ENCODE assay signal across 1 cellular context in the genomic region with DNA sequence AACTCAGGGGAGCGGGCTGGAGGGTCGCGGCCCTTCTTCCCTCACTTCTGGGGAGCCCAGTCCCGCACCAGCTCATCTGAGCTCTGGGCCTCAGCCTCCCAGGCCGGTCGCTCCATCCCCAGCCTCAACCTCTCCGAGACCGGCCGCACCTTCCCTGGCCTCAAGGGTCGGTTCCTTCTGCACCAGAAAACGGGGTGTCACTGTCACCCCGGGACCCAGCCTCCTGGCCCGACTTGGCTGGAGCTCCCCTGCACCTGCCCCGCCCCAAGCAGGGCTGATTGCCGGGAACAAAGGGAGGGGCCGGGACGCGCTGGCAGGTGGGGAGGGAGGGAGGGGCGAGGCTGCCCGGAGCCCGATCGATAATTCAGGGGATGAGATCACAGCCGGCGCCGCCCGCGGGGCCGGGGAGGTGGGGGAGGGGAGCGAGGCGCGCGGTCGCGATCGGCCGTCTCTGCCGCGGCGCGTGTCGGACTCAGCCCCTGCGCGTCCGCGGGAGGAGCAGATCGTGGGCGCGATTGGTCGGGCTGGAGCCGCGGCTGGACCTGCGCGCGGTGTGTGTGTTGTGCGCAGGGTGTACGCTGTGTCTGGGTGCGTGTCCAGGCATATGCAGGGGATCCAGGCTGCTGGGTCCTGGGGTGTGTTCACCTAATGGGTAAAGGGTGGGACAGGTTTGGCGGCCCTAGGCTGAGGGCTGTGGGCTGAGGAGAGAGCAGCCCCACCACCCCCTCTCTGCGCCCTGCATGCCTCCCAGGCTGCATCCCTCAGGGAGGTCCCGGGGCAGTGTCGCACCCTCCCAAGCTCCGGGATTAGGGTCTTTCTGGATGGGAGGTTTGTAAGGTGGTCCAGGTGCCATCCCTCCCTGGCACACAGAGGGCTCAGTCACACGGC.
TF ChIP-seq lines count a peak whose summit lies in the region.

No MANE protein-coding gene starts in this region.

TF ChIP-seq in HepG2, 621 proteins besides CTCF, POLR2A, EP300 and RAD21 (continued from another document and continues in another):
- TF ChIP-seq, protein P1, sequence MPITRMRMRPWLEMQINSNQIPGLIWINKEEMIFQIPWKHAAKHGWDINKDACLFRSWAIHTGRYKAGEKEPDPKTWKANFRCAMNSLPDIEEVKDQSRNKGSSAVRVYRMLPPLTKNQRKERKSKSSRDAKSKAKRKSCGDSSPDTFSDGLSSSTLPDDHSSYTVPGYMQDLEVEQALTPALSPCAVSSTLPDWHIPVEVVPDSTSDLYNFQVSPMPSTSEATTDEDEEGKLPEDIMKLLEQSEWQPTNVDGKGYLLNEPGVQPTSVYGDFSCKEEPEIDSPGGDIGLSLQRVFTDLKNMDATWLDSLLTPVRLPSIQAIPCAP (CRISPR knock-in tag; IDR thresholded peaks at IDR 0.05; ENCODE audit: low read depth), result no peak
- TF ChIP-seq FLYWCH1 (CRISPR knock-in tag; IDR thresholded peaks at IDR 0.05), result no peak
- TF ChIP-seq ZBTB8A (CRISPR knock-in tag; IDR thresholded peaks at IDR 0.05; ENCODE audit: borderline replicate concordance, low read depth), result peak; percentile 89; the same call in 1 of the 2 replicates
- TF ChIP-seq ZC3H4 (CRISPR knock-in tag; IDR thresholded peaks at IDR 0.05; ENCODE audit: borderline replicate concordance), result no peak
- TF ChIP-seq, protein P2, sequence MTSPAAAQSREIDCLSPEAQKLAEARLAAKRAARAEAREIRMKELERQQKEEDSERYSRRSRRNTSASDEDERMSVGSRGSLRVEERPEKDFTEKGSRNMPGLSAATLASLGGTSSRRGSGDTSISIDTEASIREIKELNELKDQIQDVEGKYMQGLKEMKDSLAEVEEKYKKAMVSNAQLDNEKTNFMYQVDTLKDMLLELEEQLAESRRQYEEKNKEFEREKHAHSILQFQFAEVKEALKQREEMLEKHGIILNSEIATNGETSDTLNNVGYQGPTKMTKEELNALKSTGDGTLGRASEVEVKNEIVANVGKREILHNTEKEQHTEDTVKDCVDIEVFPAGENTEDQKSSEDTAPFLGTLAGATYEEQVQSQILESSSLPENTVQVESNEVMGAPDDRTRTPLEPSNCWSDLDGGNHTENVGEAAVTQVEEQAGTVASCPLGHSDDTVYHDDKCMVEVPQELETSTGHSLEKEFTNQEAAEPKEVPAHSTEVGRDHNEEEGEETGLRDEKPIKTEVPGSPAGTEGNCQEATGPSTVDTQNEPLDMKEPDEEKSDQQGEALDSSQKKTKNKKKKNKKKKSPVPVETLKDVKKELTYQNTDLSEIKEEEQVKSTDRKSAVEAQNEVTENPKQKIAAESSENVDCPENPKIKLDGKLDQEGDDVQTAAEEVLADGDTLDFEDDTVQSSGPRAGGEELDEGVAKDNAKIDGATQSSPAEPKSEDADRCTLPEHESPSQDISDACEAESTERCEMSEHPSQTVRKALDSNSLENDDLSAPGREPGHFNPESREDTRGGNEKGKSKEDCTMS (CRISPR knock-in tag; conservative IDR thresholded peaks at IDR 0.05), result no peak
- TF ChIP-seq, protein P3, sequence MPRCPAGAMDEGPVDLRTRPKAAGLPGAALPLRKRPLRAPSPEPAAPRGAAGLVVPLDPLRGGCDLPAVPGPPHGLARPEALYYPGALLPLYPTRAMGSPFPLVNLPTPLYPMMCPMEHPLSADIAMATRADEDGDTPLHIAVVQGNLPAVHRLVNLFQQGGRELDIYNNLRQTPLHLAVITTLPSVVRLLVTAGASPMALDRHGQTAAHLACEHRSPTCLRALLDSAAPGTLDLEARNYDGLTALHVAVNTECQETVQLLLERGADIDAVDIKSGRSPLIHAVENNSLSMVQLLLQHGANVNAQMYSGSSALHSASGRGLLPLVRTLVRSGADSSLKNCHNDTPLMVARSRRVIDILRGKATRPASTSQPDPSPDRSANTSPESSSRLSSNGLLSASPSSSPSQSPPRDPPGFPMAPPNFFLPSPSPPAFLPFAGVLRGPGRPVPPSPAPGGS (CRISPR knock-in tag; IDR thresholded peaks at IDR 0.05), result peak; percentile 37; the same call in 1 of the 2 replicates
- peak; percentile 80 for TF ChIP-seq TARDBP (CRISPR knock-in tag; IDR thresholded peaks at IDR 0.05)
- no peak for TF ChIP-seq GZF1 (CRISPR knock-in tag; IDR thresholded peaks at IDR 0.05)
- TF ChIP-seq BCL6 (CRISPR knock-in tag; IDR thresholded peaks at IDR 0.05), result peak; percentile 37; the same call in 1 of the 2 replicates
- TF ChIP-seq, protein P4, sequence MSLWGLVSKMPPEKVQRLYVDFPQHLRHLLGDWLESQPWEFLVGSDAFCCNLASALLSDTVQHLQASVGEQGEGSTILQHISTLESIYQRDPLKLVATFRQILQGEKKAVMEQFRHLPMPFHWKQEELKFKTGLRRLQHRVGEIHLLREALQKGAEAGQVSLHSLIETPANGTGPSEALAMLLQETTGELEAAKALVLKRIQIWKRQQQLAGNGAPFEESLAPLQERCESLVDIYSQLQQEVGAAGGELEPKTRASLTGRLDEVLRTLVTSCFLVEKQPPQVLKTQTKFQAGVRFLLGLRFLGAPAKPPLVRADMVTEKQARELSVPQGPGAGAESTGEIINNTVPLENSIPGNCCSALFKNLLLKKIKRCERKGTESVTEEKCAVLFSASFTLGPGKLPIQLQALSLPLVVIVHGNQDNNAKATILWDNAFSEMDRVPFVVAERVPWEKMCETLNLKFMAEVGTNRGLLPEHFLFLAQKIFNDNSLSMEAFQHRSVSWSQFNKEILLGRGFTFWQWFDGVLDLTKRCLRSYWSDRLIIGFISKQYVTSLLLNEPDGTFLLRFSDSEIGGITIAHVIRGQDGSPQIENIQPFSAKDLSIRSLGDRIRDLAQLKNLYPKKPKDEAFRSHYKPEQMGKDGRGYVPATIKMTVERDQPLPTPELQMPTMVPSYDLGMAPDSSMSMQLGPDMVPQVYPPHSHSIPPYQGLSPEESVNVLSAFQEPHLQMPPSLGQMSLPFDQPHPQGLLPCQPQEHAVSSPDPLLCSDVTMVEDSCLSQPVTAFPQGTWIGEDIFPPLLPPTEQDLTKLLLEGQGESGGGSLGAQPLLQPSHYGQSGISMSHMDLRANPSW (CRISPR knock-in tag; IDR thresholded peaks at IDR 0.05; ENCODE audit: borderline replicate concordance), result no peak
- TF ChIP-seq HOXA9 (CRISPR knock-in tag; IDR thresholded peaks at IDR 0.05; ENCODE audit: borderline replicate concordance), result no peak
- TF ChIP-seq MAFF (IDR thresholded peaks at IDR 0.05; ENCODE audit: low read depth, low read length), result no peak
- TF ChIP-seq ZNF790 (CRISPR knock-in tag; IDR thresholded peaks at IDR 0.05; ENCODE audit: borderline replicate concordance), result peak; percentile 14; the same call in 1 of the 2 replicates
- TF ChIP-seq ZFX (CRISPR knock-in tag; IDR thresholded peaks at IDR 0.05; ENCODE audit: low read depth), result peak; percentile 61
- TF ChIP-seq, protein P5, sequence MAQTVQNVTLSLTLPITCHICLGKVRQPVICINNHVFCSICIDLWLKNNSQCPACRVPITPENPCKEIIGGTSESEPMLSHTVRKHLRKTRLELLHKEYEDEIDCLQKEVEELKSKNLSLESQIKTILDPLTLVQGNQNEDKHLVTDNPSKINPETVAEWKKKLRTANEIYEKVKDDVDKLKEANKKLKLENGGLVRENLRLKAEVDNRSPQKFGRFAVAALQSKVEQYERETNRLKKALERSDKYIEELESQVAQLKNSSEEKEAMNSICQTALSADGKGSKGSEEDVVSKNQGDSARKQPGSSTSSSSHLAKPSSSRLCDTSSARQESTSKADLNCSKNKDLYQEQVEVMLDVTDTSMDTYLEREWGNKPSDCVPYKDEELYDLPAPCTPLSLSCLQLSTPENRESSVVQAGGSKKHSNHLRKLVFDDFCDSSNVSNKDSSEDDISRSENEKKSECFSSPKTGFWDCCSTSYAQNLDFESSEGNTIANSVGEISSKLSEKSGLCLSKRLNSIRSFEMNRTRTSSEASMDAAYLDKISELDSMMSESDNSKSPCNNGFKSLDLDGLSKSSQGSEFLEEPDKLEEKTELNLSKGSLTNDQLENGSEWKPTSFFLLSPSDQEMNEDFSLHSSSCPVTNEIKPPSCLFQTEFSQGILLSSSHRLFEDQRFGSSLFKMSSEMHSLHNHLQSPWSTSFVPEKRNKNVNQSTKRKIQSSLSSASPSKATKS (CRISPR knock-in tag; IDR thresholded peaks at IDR 0.05), result no peak
- TF ChIP-seq, protein P6, sequence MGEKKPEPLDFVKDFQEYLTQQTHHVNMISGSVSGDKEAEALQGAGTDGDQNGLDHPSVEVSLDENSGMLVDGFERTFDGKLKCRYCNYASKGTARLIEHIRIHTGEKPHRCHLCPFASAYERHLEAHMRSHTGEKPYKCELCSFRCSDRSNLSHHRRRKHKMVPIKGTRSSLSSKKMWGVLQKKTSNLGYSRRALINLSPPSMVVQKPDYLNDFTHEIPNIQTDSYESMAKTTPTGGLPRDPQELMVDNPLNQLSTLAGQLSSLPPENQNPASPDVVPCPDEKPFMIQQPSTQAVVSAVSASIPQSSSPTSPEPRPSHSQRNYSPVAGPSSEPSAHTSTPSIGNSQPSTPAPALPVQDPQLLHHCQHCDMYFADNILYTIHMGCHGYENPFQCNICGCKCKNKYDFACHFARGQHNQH (CRISPR knock-in tag; IDR thresholded peaks at IDR 0.05), result peak; percentile 62; the same call in 1 of the 2 replicates
- TF ChIP-seq ELF1 (CRISPR knock-in tag; IDR thresholded peaks at IDR 0.05), result 0 out of 2 replicates have a peak, but pooled peaks have one; percentile 19
- TF ChIP-seq ZFYVE20 (CRISPR knock-in tag; IDR thresholded peaks at IDR 0.05; ENCODE audit: borderline replicate concordance, low read depth), result 0 out of 2 replicates have a peak, but pooled peaks have one; percentile 61
- TF ChIP-seq ZNF652 (CRISPR knock-in tag; IDR thresholded peaks at IDR 0.05; ENCODE audit: borderline replicate concordance, low read depth), result no peak
- no peak for TF ChIP-seq NFIB (CRISPR knock-in tag; IDR thresholded peaks at IDR 0.05; ENCODE audit: borderline replicate concordance)
- no peak for TF ChIP-seq ZNF20 (CRISPR knock-in tag; IDR thresholded peaks at IDR 0.05)
- TF ChIP-seq ATM (IDR thresholded peaks at IDR 0.05; ENCODE audit: borderline replicate concordance), result no peak
- TF ChIP-seq ZNF468 (CRISPR knock-in tag; IDR thresholded peaks at IDR 0.05), result no peak
- TF ChIP-seq ZNF780A (CRISPR knock-in tag; IDR thresholded peaks at IDR 0.05), result no peak
- TF ChIP-seq ZNF841 (CRISPR knock-in tag; IDR thresholded peaks at IDR 0.05; ENCODE audit: borderline replicate concordance), result no peak
- TF ChIP-seq ZNF335 (CRISPR knock-in tag; IDR thresholded peaks at IDR 0.05), result no peak
- peak; percentile 59 for TF ChIP-seq EED (CRISPR knock-in tag; IDR thresholded peaks at IDR 0.05)
- TF ChIP-seq HDAC6 (IDR thresholded peaks at IDR 0.05; ENCODE audit: low read depth, low read length), result no peak
- TF ChIP-seq KAT8 (CRISPR knock-in tag; IDR thresholded peaks at IDR 0.05), result 0 out of 2 replicates have a peak, but pooled peaks have one; percentile 29
- TF ChIP-seq ZNF136 (CRISPR knock-in tag; IDR thresholded peaks at IDR 0.05; ENCODE audit: low read depth), result no peak
- TF ChIP-seq, protein P7, sequence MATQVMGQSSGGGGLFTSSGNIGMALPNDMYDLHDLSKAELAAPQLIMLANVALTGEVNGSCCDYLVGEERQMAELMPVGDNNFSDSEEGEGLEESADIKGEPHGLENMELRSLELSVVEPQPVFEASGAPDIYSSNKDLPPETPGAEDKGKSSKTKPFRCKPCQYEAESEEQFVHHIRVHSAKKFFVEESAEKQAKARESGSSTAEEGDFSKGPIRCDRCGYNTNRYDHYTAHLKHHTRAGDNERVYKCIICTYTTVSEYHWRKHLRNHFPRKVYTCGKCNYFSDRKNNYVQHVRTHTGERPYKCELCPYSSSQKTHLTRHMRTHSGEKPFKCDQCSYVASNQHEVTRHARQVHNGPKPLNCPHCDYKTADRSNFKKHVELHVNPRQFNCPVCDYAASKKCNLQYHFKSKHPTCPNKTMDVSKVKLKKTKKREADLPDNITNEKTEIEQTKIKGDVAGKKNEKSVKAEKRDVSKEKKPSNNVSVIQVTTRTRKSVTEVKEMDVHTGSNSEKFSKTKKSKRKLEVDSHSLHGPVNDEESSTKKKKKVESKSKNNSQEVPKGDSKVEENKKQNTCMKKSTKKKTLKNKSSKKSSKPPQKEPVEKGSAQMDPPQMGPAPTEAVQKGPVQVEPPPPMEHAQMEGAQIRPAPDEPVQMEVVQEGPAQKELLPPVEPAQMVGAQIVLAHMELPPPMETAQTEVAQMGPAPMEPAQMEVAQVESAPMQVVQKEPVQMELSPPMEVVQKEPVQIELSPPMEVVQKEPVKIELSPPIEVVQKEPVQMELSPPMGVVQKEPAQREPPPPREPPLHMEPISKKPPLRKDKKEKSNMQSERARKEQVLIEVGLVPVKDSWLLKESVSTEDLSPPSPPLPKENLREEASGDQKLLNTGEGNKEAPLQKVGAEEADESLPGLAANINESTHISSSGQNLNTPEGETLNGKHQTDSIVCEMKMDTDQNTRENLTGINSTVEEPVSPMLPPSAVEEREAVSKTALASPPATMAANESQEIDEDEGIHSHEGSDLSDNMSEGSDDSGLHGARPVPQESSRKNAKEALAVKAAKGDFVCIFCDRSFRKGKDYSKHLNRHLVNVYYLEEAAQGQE (IDR thresholded peaks at IDR 0.05; ENCODE audit: borderline replicate concordance in 1 of 2, low read depth in 1 of 2, low read length in 2 of 2), result no peak
- TF ChIP-seq TBL1XR1 (IDR thresholded peaks at IDR 0.05; ENCODE audit: borderline replicate concordance, low read length, partially characterized antibody), result no peak
- TF ChIP-seq, protein P8, sequence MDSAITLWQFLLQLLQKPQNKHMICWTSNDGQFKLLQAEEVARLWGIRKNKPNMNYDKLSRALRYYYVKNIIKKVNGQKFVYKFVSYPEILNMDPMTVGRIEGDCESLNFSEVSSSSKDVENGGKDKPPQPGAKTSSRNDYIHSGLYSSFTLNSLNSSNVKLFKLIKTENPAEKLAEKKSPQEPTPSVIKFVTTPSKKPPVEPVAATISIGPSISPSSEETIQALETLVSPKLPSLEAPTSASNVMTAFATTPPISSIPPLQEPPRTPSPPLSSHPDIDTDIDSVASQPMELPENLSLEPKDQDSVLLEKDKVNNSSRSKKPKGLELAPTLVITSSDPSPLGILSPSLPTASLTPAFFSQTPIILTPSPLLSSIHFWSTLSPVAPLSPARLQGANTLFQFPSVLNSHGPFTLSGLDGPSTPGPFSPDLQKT (CRISPR knock-in tag; IDR thresholded peaks at IDR 0.05; ENCODE audit: borderline replicate concordance), result no peak
- TF ChIP-seq, protein P9, sequence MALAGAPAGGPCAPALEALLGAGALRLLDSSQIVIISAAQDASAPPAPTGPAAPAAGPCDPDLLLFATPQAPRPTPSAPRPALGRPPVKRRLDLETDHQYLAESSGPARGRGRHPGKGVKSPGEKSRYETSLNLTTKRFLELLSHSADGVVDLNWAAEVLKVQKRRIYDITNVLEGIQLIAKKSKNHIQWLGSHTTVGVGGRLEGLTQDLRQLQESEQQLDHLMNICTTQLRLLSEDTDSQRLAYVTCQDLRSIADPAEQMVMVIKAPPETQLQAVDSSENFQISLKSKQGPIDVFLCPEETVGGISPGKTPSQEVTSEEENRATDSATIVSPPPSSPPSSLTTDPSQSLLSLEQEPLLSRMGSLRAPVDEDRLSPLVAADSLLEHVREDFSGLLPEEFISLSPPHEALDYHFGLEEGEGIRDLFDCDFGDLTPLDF (CRISPR knock-in tag; IDR thresholded peaks at IDR 0.05), result 0 out of 2 replicates have a peak, but pooled peaks have one; percentile 31
- no peak for TF ChIP-seq TAF15 (IDR thresholded peaks at IDR 0.05; ENCODE audit: low read depth, low read length, poor library complexity, severe bottlenecking)
- no peak for TF ChIP-seq CENPT (CRISPR knock-in tag; IDR thresholded peaks at IDR 0.05; ENCODE audit: low read depth)
- TF ChIP-seq MBD4 (IDR thresholded peaks at IDR 0.05; ENCODE audit: borderline replicate concordance, low read length), result no peak
- no peak for TF ChIP-seq ZNF354B (CRISPR knock-in tag; IDR thresholded peaks at IDR 0.05)
- no peak for TF ChIP-seq ZNF724P (CRISPR knock-in tag; IDR thresholded peaks at IDR 0.05; ENCODE audit: borderline replicate concordance)
- TF ChIP-seq ZNF24 (IDR thresholded peaks at IDR 0.05), result no peak
- TF ChIP-seq ZNF234 (CRISPR knock-in tag; conservative IDR thresholded peaks at IDR 0.05), result no peak
- peak; percentile 67 for TF ChIP-seq ZNF331 (CRISPR knock-in tag; IDR thresholded peaks at IDR 0.05)
